1 cellular context compared by ENCODE assay signal in the genomic region with DNA sequence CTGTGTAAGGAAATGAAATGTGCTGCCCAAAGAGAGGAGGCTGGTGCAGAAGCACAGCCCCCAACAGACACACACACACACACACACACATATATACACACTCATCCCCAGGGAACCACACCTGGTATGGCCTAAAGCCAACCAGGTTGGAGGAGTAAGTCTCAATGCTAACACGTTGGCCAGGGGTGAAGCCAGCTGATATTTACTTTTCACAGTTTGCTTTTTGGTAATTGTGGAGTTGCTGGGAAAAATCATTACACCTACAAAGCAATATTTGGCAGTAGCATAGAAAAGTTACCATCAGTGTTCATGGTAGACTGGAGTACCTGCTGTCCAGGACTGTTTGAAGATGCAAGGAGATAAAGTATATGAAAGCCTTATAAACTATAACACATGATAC.
TF ChIP-seq lines count a peak whose summit lies in the region.

No MANE protein-coding gene starts in this region.

TF ChIP-seq in endothelial cell of umbilical vein, 7 proteins besides CTCF, POLR2A, EP300 and RAD21:
- TF ChIP-seq FOS (IDR thresholded peaks at IDR 0.05; ENCODE audit: borderline replicate concordance, insufficient read depth, low read length) (no peak), GATA2 (IDR thresholded peaks at IDR 0.05; ENCODE audit: insufficient read depth, insufficient read length, low read depth, low read length) (no peak), JUN (IDR thresholded peaks at IDR 0.05; ENCODE audit: borderline replicate concordance, insufficient read depth, insufficient read length, low read depth) (no peak)
